Comparison of ENCODE assay signal across 2 cellular contexts in the genomic region with DNA sequence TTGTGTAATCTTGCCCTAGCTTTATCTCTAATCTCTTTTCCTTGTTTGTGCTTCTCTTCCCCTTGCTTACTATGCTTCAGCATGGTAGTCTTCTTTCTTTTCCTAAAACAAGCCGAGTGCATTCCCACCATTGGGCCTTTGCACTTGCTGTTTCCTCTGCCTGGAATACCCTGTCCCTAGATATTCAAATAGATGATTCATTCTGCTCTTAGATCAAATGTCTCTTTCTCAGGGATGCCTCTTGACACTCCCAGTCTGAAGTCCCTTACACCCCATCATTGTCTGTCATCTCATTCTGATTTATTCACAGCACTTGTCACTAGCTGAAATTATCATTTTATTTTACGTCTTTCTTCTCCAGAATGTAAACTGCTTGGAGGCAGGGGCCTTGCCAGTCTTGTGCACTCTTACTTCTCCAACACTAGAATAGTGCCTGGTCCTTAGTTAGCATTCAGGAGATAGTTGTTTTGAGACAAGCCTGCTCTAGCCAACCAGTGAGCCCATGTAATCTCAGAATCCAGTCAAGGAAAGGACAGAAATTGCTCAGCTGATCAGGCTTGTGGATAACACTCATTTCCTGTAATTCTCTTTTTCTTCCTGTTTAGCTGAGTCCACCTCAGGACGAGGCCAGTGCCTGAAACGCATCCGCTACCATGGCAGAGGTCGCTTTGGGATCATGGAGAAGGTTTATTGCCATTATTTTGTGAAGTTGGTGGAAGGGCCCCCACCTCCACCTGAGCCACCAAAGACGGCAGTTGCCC.
TF ChIP-seq lines count a peak whose summit lies in the region.

No MANE protein-coding gene starts in this region.

TF ChIP-seq in liver, 16 proteins besides CTCF, POLR2A, EP300 and RAD21:
- no peak for TF ChIP-seq RXRA (IDR thresholded peaks at IDR 0.05)
- TF ChIP-seq NR2F2 (IDR thresholded peaks at IDR 0.05): peak; percentile 65

TF ChIP-seq in HepG2, 621 proteins besides CTCF, POLR2A, EP300 and RAD21:
- TF ChIP-seq MIXL1 (CRISPR knock-in tag; IDR thresholded peaks at IDR 0.05) (no peak), REXO4 (CRISPR knock-in tag; IDR thresholded peaks at IDR 0.05; ENCODE audit: borderline replicate concordance) (no peak), ZC3H4 (CRISPR knock-in tag; IDR thresholded peaks at IDR 0.05; ENCODE audit: borderline replicate concordance) (no peak), U2AF2 (IDR thresholded peaks at IDR 0.05; ENCODE audit: low read depth, low read length) (no peak), ZSCAN12 (CRISPR knock-in tag; IDR thresholded peaks at IDR 0.05) (no peak), NFATC3 (CRISPR knock-in tag; IDR thresholded peaks at IDR 0.05) (no peak), ZNF7 (CRISPR knock-in tag; IDR thresholded peaks at IDR 0.05) (no peak), SIX4 (CRISPR knock-in tag; IDR thresholded peaks at IDR 0.05) (no peak), NFIC (IDR thresholded peaks at IDR 0.05; ENCODE audit: low read length) (no peak), ZNF44 (CRISPR knock-in tag; IDR thresholded peaks at IDR 0.05) (no peak), ELF3 (CRISPR knock-in tag; IDR thresholded peaks at IDR 0.05) (no peak), ZNF160 (CRISPR knock-in tag; IDR thresholded peaks at IDR 0.05) (no peak), ZBTB42 (CRISPR knock-in tag; IDR thresholded peaks at IDR 0.05) (no peak), NBN (conservative IDR thresholded peaks at IDR 0.05) (no peak), HNRNPLL (IDR thresholded peaks at IDR 0.05; ENCODE audit: low read depth, low read length, poor library complexity, severe bottlenecking) (no peak), KAT2B (IDR thresholded peaks at IDR 0.05; ENCODE audit: borderline replicate concordance, low read depth, low read length) (no peak)
- TF ChIP-seq, protein P1, sequence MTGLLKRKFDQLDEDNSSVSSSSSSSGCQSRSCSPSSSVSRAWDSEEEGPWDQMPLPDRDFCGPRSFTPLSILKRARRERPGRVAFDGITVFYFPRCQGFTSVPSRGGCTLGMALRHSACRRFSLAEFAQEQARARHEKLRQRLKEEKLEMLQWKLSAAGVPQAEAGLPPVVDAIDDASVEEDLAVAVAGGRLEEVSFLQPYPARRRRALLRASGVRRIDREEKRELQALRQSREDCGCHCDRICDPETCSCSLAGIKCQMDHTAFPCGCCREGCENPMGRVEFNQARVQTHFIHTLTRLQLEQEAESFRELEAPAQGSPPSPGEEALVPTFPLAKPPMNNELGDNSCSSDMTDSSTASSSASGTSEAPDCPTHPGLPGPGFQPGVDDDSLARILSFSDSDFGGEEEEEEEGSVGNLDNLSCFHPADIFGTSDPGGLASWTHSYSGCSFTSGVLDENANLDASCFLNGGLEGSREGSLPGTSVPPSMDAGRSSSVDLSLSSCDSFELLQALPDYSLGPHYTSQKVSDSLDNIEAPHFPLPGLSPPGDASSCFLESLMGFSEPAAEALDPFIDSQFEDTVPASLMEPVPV (CRISPR knock-in tag; IDR thresholded peaks at IDR 0.05): no peak
- TF ChIP-seq, protein P2, sequence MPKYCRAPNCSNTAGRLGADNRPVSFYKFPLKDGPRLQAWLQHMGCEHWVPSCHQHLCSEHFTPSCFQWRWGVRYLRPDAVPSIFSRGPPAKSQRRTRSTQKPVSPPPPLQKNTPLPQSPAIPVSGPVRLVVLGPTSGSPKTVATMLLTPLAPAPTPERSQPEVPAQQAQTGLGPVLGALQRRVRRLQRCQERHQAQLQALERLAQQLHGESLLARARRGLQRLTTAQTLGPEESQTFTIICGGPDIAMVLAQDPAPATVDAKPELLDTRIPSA (CRISPR knock-in tag; IDR thresholded peaks at IDR 0.05; ENCODE audit: borderline replicate concordance): no peak
- TF ChIP-seq, protein P3, sequence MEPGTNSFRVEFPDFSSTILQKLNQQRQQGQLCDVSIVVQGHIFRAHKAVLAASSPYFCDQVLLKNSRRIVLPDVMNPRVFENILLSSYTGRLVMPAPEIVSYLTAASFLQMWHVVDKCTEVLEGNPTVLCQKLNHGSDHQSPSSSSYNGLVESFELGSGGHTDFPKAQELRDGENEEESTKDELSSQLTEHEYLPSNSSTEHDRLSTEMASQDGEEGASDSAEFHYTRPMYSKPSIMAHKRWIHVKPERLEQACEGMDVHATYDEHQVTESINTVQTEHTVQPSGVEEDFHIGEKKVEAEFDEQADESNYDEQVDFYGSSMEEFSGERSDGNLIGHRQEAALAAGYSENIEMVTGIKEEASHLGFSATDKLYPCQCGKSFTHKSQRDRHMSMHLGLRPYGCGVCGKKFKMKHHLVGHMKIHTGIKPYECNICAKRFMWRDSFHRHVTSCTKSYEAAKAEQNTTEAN (CRISPR knock-in tag; conservative IDR thresholded peaks at IDR 0.05): no peak
